ENCODE assay signal across 16 cellular contexts in the genomic region with DNA sequence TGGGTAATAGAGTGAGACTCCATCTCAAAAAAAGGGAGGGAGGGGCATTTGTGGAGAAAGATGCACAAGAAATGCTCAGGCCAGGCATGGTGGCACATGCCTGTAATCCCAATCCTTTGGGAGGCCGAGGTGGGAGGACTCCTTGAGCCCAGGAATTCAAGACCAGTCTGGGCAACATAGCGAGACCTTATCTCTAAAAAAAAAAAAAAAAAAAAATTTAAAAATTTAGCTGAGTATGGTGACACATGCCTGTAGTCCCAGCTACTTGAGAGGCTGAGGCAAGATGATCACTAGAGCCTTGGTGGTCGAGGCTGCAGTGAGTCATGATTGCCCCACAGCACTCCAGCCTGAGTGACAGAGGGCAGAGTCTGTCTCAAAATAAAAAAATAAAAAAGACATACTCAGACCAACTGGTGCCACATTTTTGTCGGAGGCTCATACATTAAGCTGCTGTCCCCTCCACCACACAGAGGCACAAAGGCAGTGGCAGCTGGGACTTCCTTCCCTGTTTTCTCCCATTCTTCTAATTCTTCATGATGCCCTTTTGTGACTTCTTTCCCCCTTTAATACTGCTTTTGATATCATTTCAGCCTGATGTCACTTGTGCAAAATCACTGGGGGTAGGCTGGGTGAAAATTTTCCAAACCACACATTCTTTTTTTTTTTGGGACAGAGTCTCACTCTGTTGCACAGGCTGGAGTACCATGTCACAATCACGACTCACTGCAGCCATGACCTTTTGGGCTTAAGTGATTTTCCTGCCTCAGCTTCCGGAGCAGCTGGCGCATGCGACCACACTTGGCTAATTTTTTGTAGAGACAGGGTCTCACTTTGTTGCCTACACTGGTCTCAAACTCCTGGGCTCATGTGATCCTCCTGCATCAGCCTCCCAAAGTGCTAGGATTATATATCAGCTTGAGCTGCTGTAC. TPM values are rescaled to one million over a fixed set of nuclear protein-coding genes. Genes with fewer than 3 reads are reported as not detected.
DNase-seq lines count a peak whose midpoint lies in the region; ATAC-seq and TF ChIP-seq lines count a peak whose summit lies in the region.
"Had no signal": no experiment of that assay in that cellular context is flagged by ENCODE, and none has a peak within 500 bp of the region (broad histone marks: within the 10 kb centered on the region; RNA-seq: fewer than 3 reads in every experiment).

No MANE protein-coding gene starts in this region.

- no peaks in the 10 kb centered on the region for H4K20me1 ChIP-seq in DOHH2 (ENCODE audit: control insufficient read depth, insufficient read depth, low read depth, low read length)

- peak; percentile 26 for DNase-seq in KG1 (lab: John Stamatoyannopoulos, UW)
- DNase-seq in activated CD8-positive, alpha-beta T cell treated with anti-CD3 and anti-CD28 coated beads for 36 hours = peak; percentile 73
- peak; percentile 25 for DNase-seq in myocyte (ENCODE audit: low read depth)
- DNase-seq in DMS 273 treated with DMSO at 0.1 percent for 48 hours (lab: John Stamatoyannopoulos, UW) = no peak
- DNase-seq in glomerular visceral epithelial cell (ENCODE audit: extremely low spot score) = no peak
- DNase-seq in inferior parietal cortex (ENCODE audit: extremely low spot score) = no peak
- no peak for DNase-seq in GM03348 (ENCODE audit: low spot score)
- DNase-seq: activated gamma-delta T cell treated with Interleukin-2 at 50 U/mL for 16 hours; Caco-2; H9; kidney glomerular epithelial cell; NCI-H2171; stimulated activated naive CD4-positive, alpha-beta T cell treated with Interleukin-2 at 50 U/mL for 16 hours had no signal

- no peaks in the 10 kb centered on the region for H3K9me3 Mint-ChIP-seq in activated CD8-positive, alpha-beta T cell treated with anti-CD3 and anti-CD28 coated beads for 36 hours
- H3K9me3 Mint-ChIP-seq: H9 had no signal

- H3K27me3 ChIP-seq in DOHH2 (ENCODE audit: control insufficient read depth, low read length) = no peaks in the 10 kb centered on the region

- peaks cover 33% of the 10 kb centered on the region for H3F3A ChIP-seq in DOHH2 (ENCODE audit: control insufficient read depth, insufficient read depth)

- no peak for TF ChIP-seq CTCF in DOHH2 (IDR thresholded peaks at IDR 0.05; ENCODE audit: low read depth, low read length, poor library complexity, severe bottlenecking)
- no peak for TF ChIP-seq CTCF in activated CD8-positive, alpha-beta T cell treated with anti-CD3 and anti-CD28 coated beads for 36 hours (IDR thresholded peaks at IDR 0.05)

- ATAC-seq in activated CD8-positive, alpha-beta T cell treated with anti-CD3 and anti-CD28 coated beads for 36 hours = peak; percentile 92
- ATAC-seq: K562 had no signal

- peaks cover 28% of the 10 kb centered on the region for H3K4me1 Mint-ChIP-seq in activated CD8-positive, alpha-beta T cell treated with anti-CD3 and anti-CD28 coated beads for 36 hours (ENCODE audit: low read depth)

- CTCF ChIA-PET in activated CD8-positive, alpha-beta T cell treated with anti-CD3 and anti-CD28 coated beads for 36 hours (lab: Charles Lee) = interaction anchor here (1.4 to 6.2 kb wide), 3 partner anchors 19 to 60 kb away, joined by 3 to 36 read pairs (median 19); a partner anchor contains a TSS

- peak overlapping the region; percentile 69 for H3K27ac ChIP-seq in DOHH2 (ENCODE audit: low read depth, low read length)

- peak overlapping the region; percentile 63 for H3K4me2 ChIP-seq in DOHH2 (ENCODE audit: low read length)

- H3K9me2 ChIP-seq in DOHH2 (replicated peaks; ENCODE audit: control insufficient read depth, low read length) = no peaks in the 10 kb centered on the region

- H3K4me3 ChIP-seq in DOHH2 (ENCODE audit: low read length) = peak overlapping the region; percentile 48
- H3K4me3 ChIP-seq: K562 had no signal

- H3K27me3 Mint-ChIP-seq in activated CD8-positive, alpha-beta T cell treated with anti-CD3 and anti-CD28 coated beads for 36 hours = peaks cover 2% of the 10 kb centered on the region

- peaks cover 81% of the 10 kb centered on the region for H3K4me1 ChIP-seq in DOHH2 (ENCODE audit: control insufficient read depth, low read length)
- H3K4me1 ChIP-seq: Caco-2 had no signal

- no peaks in the 10 kb centered on the region for H3K36me3 ChIP-seq in DOHH2 (ENCODE audit: control insufficient read depth, low read length)

- intact Hi-C loops in activated CD8-positive, alpha-beta T cell treated with anti-CD3 and anti-CD28 coated beads for 36 hours (cut with micrococcal nuclease) = no loop called here

- POLR2A ChIA-PET in activated CD8-positive, alpha-beta T cell treated with anti-CD3 and anti-CD28 coated beads for 36 hours (lab: Charles Lee) = interaction anchor here (0.6 to 2.1 kb wide), 3 partner anchors 10 to 38 kb away, joined by 3 to 4 read pairs (median 3); no protein-coding TSS in a partner anchor

- peak overlapping the region; percentile 29 for H3K4me3 Mint-ChIP-seq in activated CD8-positive, alpha-beta T cell treated with anti-CD3 and anti-CD28 coated beads for 36 hours
- H3K4me3 Mint-ChIP-seq: H9 had no signal

- peak overlapping the region; percentile 84 for H3K27ac Mint-ChIP-seq in activated CD8-positive, alpha-beta T cell treated with anti-CD3 and anti-CD28 coated beads for 36 hours

- H3K79me2 ChIP-seq in DOHH2 (ENCODE audit: control insufficient read depth, low read length) = no peaks in the 10 kb centered on the region

- no peaks in the 10 kb centered on the region for H3K9me3 ChIP-seq in DOHH2 (ENCODE audit: control insufficient read depth, insufficient read depth, low read length)
- H3K9me3 ChIP-seq: Caco-2 had no signal

- no peaks in the 10 kb centered on the region for H3K36me3 Mint-ChIP-seq in activated CD8-positive, alpha-beta T cell treated with anti-CD3 and anti-CD28 coated beads for 36 hours (ENCODE audit: low read depth)

RNA-seq across cellular contexts. Expression of a gene that starts 26.8 kb away (rescaled TPM):
- total RNA-seq in activated CD8-positive, alpha-beta T cell treated with anti-CD3 and anti-CD28 coated beads for 36 hours = not detected
- total RNA-seq in myocyte = not detected in 2 replicates
- polyA plus RNA-seq in myocyte (2012) = not detected
- total RNA-seq: fibroblast of lung, H9, K562 had no signal
- polyA plus RNA-seq: fibroblast of lung had no signal

RNA-seq across cellular contexts. Expression of a gene that starts 42.4 kb away (rescaled TPM):
- 10 to 100 TPM; 28.4 to 34.3 TPM for total RNA-seq in activated CD8-positive, alpha-beta T cell treated with anti-CD3 and anti-CD28 coated beads for 36 hours
- total RNA-seq in myocyte = 1.5 and 3.7 TPM in 2 replicates
- polyA plus RNA-seq in myocyte (2012) = 1.8 TPM
- polyA plus RNA-seq: K562 had no signal

RNA-seq across cellular contexts. Expression of a gene that starts 58.7 kb away (rescaled TPM):
- 1 to 10 TPM; 5.2 to 5.3 TPM for total RNA-seq in activated CD8-positive, alpha-beta T cell treated with anti-CD3 and anti-CD28 coated beads for 36 hours
- not detected in 2 replicates for total RNA-seq in myocyte
- 0.19 TPM for polyA plus RNA-seq in myocyte (2012)
- total RNA-seq: fibroblast of lung had no signal

Comparison
In these comparisons a context has a peak if more than half of its experiments do, and no peak if none do; other contexts are left out.
1. DNase-seq: peak in KG1 (single experiment), activated CD8-positive, alpha-beta T cell treated with anti-CD3 and anti-CD28 coated beads for 36 hours (single experiment) and myocyte (single experiment); none in DMS 273 treated with DMSO at 0.1 percent for 48 hours (single experiment), glomerular visceral epithelial cell (single experiment), inferior parietal cortex (single experiment) and GM03348 (single experiment).